In the genomic region with DNA sequence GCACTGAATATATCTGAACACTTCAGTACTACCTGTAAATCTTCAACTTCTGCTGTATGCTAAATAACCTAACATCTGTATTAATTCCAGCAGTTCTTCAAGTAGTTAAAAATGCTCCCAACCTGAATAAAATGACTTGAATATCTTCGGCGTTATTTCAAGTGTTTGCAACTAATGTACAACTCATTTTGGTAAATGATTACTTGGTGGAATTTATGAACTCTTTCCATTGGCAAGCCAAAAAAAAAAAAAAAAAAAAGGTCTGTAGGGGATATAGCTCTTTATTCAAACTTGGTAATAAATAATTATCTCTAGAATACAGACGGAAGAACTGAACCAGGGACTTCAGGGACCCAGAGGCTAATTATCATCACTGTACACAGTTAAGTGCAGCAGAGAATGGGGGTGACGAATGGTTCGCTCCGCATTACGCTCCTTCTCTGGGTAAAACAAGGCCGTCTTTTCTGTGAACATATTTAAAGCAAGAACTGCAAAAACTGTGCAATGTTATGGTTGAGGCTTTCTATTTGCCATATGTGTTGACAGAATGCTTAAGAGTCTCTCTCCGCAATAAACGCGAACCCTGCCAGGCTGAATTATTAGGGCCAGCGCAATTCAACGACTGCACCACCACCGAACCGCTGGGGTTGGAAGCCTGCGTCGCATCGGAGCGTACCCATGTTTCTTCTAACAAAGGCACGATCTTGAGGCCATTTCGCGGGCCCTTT, we compare ENCODE assay signal across 8 cellular contexts. TPM values are rescaled to one million over a fixed set of nuclear protein-coding genes. Genes with fewer than 3 reads are reported as not detected.
DNase-seq lines count a peak whose midpoint lies in the region; ATAC-seq and TF ChIP-seq lines count a peak whose summit lies in the region.

No MANE protein-coding gene starts in this region.

- peak overlapping the region; percentile 90 for H3K4me3 Mint-ChIP-seq in memory B cell

- peak overlapping the region; percentile 98 for H2AFZ ChIP-seq in mammary epithelial cell (ENCODE audit: low read depth, low read length)

- no peak for TF ChIP-seq CTCF in mammary epithelial cell (conservative IDR thresholded peaks at IDR 0.05 in 1 of 2, IDR thresholded peaks at IDR 0.05 in 1 of 2; ENCODE audit: extremely low read depth in 1 of 2, insufficient read depth in 1 of 2, low read depth in 1 of 2, low read length in 2 of 2)
- TF ChIP-seq CTCF in upper lobe of right lung (IDR thresholded peaks at IDR 0.05): no peak

- H3K4me3 ChIP-seq in mammary epithelial cell (replicated peaks in 1 of 3; ENCODE audit: insufficient read depth in 1 of 3, low read depth in 2 of 3, low read length in 3 of 3) (peak overlapping the region; percentile 66 to 97 (median 83)), upper lobe of right lung (peak overlapping the region; percentile 69)

- CTCF ChIA-PET in mammary epithelial cell (lab: Charles Lee; ENCODE audit: low non-redundant PET): no interaction called here

- H3K4me1 ChIP-seq in mammary epithelial cell (ENCODE audit: insufficient read depth, low read length): peaks cover 12% of the 10 kb centered on the region
- peaks cover 15% of the 10 kb centered on the region for H3K4me1 ChIP-seq in upper lobe of right lung

- dilution Hi-C loops in mammary epithelial cell (cut with HindIII; ENCODE audit: low sequenced_read_pairs): no loop called here

- H3K27me3 ChIP-seq in mammary epithelial cell (ENCODE audit: insufficient read depth, low read length) (no peaks in the 10 kb centered on the region), upper lobe of right lung (no peaks in the 10 kb centered on the region)

- TSS peak; percentile 12 for BruUV-seq in mammary epithelial cell (replicated peaks; lab: Mats Ljungman, UMichigan)

- ATAC-seq in Right ventricle myocardium superior (ENCODE audit: poor library complexity): peak; percentile 15
- ATAC-seq in left cardiac atrium: no peak
- ATAC-seq in memory B cell (ENCODE audit: low read depth): peak; percentile 2
- ATAC-seq in upper lobe of right lung: no peak
- ATAC-seq in HG03439 (IDR thresholded peaks at IDR 0.05; ENCODE audit: unreplicated experiment): no peak

- H3K79me2 ChIP-seq in mammary epithelial cell (ENCODE audit: insufficient read depth, low read length): peaks cover 39% of the 10 kb centered on the region

- peak overlapping the region; percentile 93 for H3K4me2 ChIP-seq in mammary epithelial cell (ENCODE audit: insufficient read depth, low read depth, low read length)

- no peaks in the 10 kb centered on the region for H3K9me3 Mint-ChIP-seq in memory B cell

- H3K36me3 Mint-ChIP-seq in memory B cell: no peaks in the 10 kb centered on the region

- in situ Hi-C loops in mammary epithelial cell (cut with MboI; ENCODE audit: low sequenced_read_pairs in 2 of 2): no loop called here

- H3K27me3 Mint-ChIP-seq in memory B cell: no peaks in the 10 kb centered on the region

- H3K36me3 ChIP-seq in mammary epithelial cell (ENCODE audit: insufficient read depth, low read length) (no peaks in the 10 kb centered on the region), upper lobe of right lung (no peaks in the 10 kb centered on the region)

- intact Hi-C loops in Right ventricle myocardium superior (cut with DNase I) (loop anchor here (10.0 kb wide), 1 partner anchor 220 kb away; the partner anchor contains the start of gene SREK1), left cardiac atrium (cut with DNase I) (loop anchor here in 1 of 2 donors (5.0 kb wide), 3 partner anchors 48 to 218 kb away; partner anchors contain the start of gene SREK1), mammary epithelial cell (cut with micrococcal nuclease) (loop anchor here (1.0 to 5.0 kb wide), 5 partner anchors 43 to 202 kb away; partner anchors contain the start of genes NLN and SGTB), upper lobe of right lung (cut with DNase I) (no loop called here)

- 9% methylated on average over 18 of the region's 22 CpGs for WGBS in mammary epithelial cell (ENCODE audit: low coverage, missing lambda C conversion rate)

- peak overlapping the region; percentile 40 for H3K9ac ChIP-seq in mammary epithelial cell (ENCODE audit: insufficient read depth, low read length)

- no peak for DNase-seq in Right ventricle myocardium superior
- no peak for DNase-seq in left cardiac atrium
- peak; percentile 56 for DNase-seq in NCI-H146 treated with DMSO at 0.1 percent for 48 hours (lab: John Stamatoyannopoulos, UW; ENCODE audit: unreplicated experiment)
- no peak for DNase-seq in mammary epithelial cell
- no peak for DNase-seq in memory B cell (ENCODE audit: low spot score in 2 of 2)
- DNase-seq in upper lobe of right lung: no peak
- no peak for DNase-seq in RPMI8226

- H3K4me1 Mint-ChIP-seq in memory B cell: peaks cover 10% of the 10 kb centered on the region

- no peaks in the 10 kb centered on the region for H3K9me3 ChIP-seq in mammary epithelial cell (replicated peaks; ENCODE audit: insufficient read depth, low read length)
- H3K9me3 ChIP-seq in upper lobe of right lung: no peaks in the 10 kb centered on the region

- peak overlapping the region; percentile 31 for H3K27ac ChIP-seq in mammary epithelial cell (ENCODE audit: insufficient read depth, low read depth, low read length)
- peak overlapping the region; percentile 91 for H3K27ac ChIP-seq in upper lobe of right lung

- H3K27ac Mint-ChIP-seq in memory B cell: peak overlapping the region; percentile 96

- no peaks in the 10 kb centered on the region for H4K20me1 ChIP-seq in mammary epithelial cell (ENCODE audit: insufficient read depth, low read length)

RNA-seq across cellular contexts. Expression of gene ERBIN, which starts 1.8 kb away (rescaled TPM):
- total RNA-seq in Right ventricle myocardium superior: 34.1 TPM
- total RNA-seq in left cardiac atrium: 10 to 100 TPM; 39.9 to 40.2 TPM
- 100 to 1,000 TPM in 1 of 2 donors, 10 to 100 TPM in 1; 65.8 to 102 TPM for total RNA-seq in mammary epithelial cell
- polyA plus RNA-seq in mammary epithelial cell: 18.1 TPM
- 46.1 TPM for polyA minus RNA-seq in mammary epithelial cell
- 67.0 TPM for total RNA-seq in upper lobe of right lung

Comparison
In these comparisons a context has a peak if more than half of its experiments do, and no peak if none do; other contexts are left out.
1. ATAC-seq: peak in Right ventricle myocardium superior (single experiment) and memory B cell (single experiment); none in left cardiac atrium (0 of 2), upper lobe of right lung (single experiment) and HG03439 (single experiment).